9 cellular contexts compared by ENCODE assay signal in genomic region chrX:119573222-119573621, GRCh38. TPM values are rescaled to one million over a fixed set of nuclear protein-coding genes. Genes with fewer than 3 reads are reported as not detected.
DNase-seq lines count a peak whose midpoint lies in the region; ATAC-seq and TF ChIP-seq lines count a peak whose summit lies in the region.
"Had no signal": no experiment of that assay in that cellular context is flagged by ENCODE, and none has a peak within 500 bp of the region (broad histone marks: within the 10 kb centered on the region; RNA-seq: fewer than 3 reads in every experiment).

No MANE protein-coding gene starts in this region.

- H3K27me3 Mint-ChIP-seq in WTC11 (ENCODE audit: low read depth): no peaks in the 10 kb centered on the region

- H3K4me3 ChIP-seq in HEK293 (ENCODE audit: low read depth, low read length) (no peak overlapping the region), foreskin fibroblast (ENCODE audit: low read depth in 1 of 2, low read length in 2 of 2) (peak overlapping the region; percentile 69 to 74), skeletal muscle tissue (ENCODE audit: low read length in 3 of 3) (peak overlapping the region; percentile 77 to 82 (median 77))

- H3K4me1 Mint-ChIP-seq in WTC11: peaks cover 8% of the 10 kb centered on the region

- H3K36me3 Mint-ChIP-seq in WTC11: peaks cover 6% of the 10 kb centered on the region

- CTCF ChIA-PET in HEK293 (lab: Yijun Ruan, JAX) (no interaction called here), WTC11 (lab: Charles Lee) (interaction anchor here (1.8 to 2.4 kb wide), 3 partner anchors 61 to 185 kb away, joined by 7 to 15 read pairs (median 9); partner anchors contain the start of gene SOWAHD)

- no peak overlapping the region; the same call in 1 of the 2 replicates for H3K27ac Mint-ChIP-seq in WTC11

- POLR2A ChIA-PET in HEK293 (lab: Yijun Ruan, JAX): interaction anchor here (1.0 to 2.4 kb wide), 4 partner anchors 31 to 280 kb away, joined by 3 to 12 read pairs (median 8); partner anchors contain the start of genes NKRF, RPL39 and UPF3B
- POLR2A ChIA-PET in WTC11 (lab: Charles Lee): interaction anchor here (1.9 to 2.2 kb wide), 2 partner anchors 120 to 185 kb away, joined by 7 to 8 read pairs; partner anchors contain the start of genes SEPTIN6 and SOWAHD

- no peak for TF ChIP-seq CTCF in HEK293 (tag by site-specific recombination; IDR thresholded peaks at IDR 0.05)
- no peak for TF ChIP-seq CTCF in WTC11 (IDR thresholded peaks at IDR 0.05)
- no peak for TF ChIP-seq CTCF in foreskin fibroblast (IDR thresholded peaks at IDR 0.05; ENCODE audit: low read depth, low read length)
- TF ChIP-seq CTCF in foreskin keratinocyte (conservative IDR thresholded peaks at IDR 0.05): no peak

- H3K27ac ChIP-seq in HEK293 (ENCODE audit: extremely low read depth, low read depth, low read length) (no peak overlapping the region), skeletal muscle tissue (ENCODE audit: low read depth, low read length) (peak overlapping the region; percentile 92), foreskin keratinocyte (no peak overlapping the region)

- ATAC-seq in WTC11 (no peak), foreskin keratinocyte (no peak), HG03432 (IDR thresholded peaks at IDR 0.05; ENCODE audit: unreplicated experiment) (no peak)

- H3K4me1 ChIP-seq in HEK293 (ENCODE audit: control insufficient read depth, insufficient read depth, low read length) (peaks cover 5% of the 10 kb centered on the region; the same call in 1 of the 2 replicates), skeletal muscle tissue (ENCODE audit: control insufficient read depth in 3 of 3, insufficient read depth in 3 of 3, low read length in 3 of 3) (peaks cover 4 to 14% (median 14%) of the 10 kb centered on the region in 3 donors), foreskin keratinocyte (no peaks in the 10 kb centered on the region)

- peak overlapping the region; percentile 86 for H3K4me3 Mint-ChIP-seq in WTC11

- H3K9ac ChIP-seq in skeletal muscle tissue (ENCODE audit: low read depth in 1 of 3, low read length in 3 of 3): peak overlapping the region; percentile 65 to 87 (median 84)

- H3K27me3 ChIP-seq in skeletal muscle tissue (ENCODE audit: control insufficient read depth in 3 of 3, insufficient read depth in 3 of 3, low read length in 3 of 3) (no peaks in the 10 kb centered on the region), foreskin keratinocyte (no peaks in the 10 kb centered on the region)

- H3K9me3 ChIP-seq in HEK293 (ENCODE audit: control insufficient read depth, insufficient read depth, low read depth, low read length) (no peaks in the 10 kb centered on the region), skeletal muscle tissue (ENCODE audit: control insufficient read depth in 3 of 3, low read length in 3 of 3) (no peaks in the 10 kb centered on the region)

- DNase-seq in WTC11 (ENCODE audit: low spot score) (no peak), foreskin fibroblast (no peak), foreskin keratinocyte (no peak), MV-4-11 (lab: John Stamatoyannopoulos, UW) (no peak)
- DNase-seq: NCI-H524 treated with DMSO at 0.1 percent for 48 hours; stimulated activated CD4-positive, alpha-beta T cell treated with anti-CD3 and anti-CD28 coated beads, Interleukin-4, amount 100 ng/mL, for 4 hours had no signal

- peaks cover 7 to 10% of the 10 kb centered on the region in 2 experiments for H3K36me3 ChIP-seq in HEK293 (ENCODE audit: control insufficient read depth in 2 of 2, insufficient read depth in 1 of 2, low read length in 2 of 2)
- no peaks in the 10 kb centered on the region for H3K36me3 ChIP-seq in skeletal muscle tissue (ENCODE audit: control insufficient read depth in 3 of 3, insufficient read depth in 3 of 3, low read length in 3 of 3)

- peaks cover 13% of the 10 kb centered on the region for H3K9me3 Mint-ChIP-seq in WTC11

TF ChIP-seq in HEK293, 187 proteins besides CTCF, POLR2A, EP300 and RAD21 (continues in another document):
- peak; percentile 50; the same call in 1 of the 2 replicates for TF ChIP-seq ZBTB17 (tag by site-specific recombination; IDR thresholded peaks at IDR 0.05)
- peak; percentile 54 for TF ChIP-seq SCRT2 (tag by site-specific recombination; IDR thresholded peaks at IDR 0.05)
- TF ChIP-seq ATF2 (tag by site-specific recombination; IDR thresholded peaks at IDR 0.05; ENCODE audit: low read depth): peak; percentile 58; the same call in 1 of the 2 replicates
- 0 out of 2 replicates have a peak, but pooled peaks have one; percentile 15 for TF ChIP-seq ZXDB (tag by site-specific recombination; IDR thresholded peaks at IDR 0.05)
- no peak for TF ChIP-seq ZSCAN5A (tag by site-specific recombination; IDR thresholded peaks at IDR 0.05)

TF ChIP-seq in WTC11, 78 proteins besides CTCF, POLR2A, EP300 and RAD21:
- no peak for TF ChIP-seq PRDM15 (CRISPR knock-in tag; IDR thresholded peaks at IDR 0.05)
- TF ChIP-seq NR3C1 (CRISPR knock-in tag; conservative IDR thresholded peaks at IDR 0.05; ENCODE audit: low read depth): no peak
- TF ChIP-seq NR2C2 (CRISPR knock-in tag; IDR thresholded peaks at IDR 0.05): no peak
- TF ChIP-seq USF2 (CRISPR knock-in tag; IDR thresholded peaks at IDR 0.05): no peak
- TF ChIP-seq CREB1 (CRISPR knock-in tag; IDR thresholded peaks at IDR 0.05): no peak
TF ChIP-seq in WTC11: peak in this region for 0.

RNA-seq across cellular contexts. Expression of gene UBE2A, which starts 1.1 kb away (rescaled TPM):
- total RNA-seq in WTC11 (2021) (39.3 to 43.3 TPM (median 43.0 TPM) in 3 replicates), skeletal muscle tissue (19.8 TPM), foreskin keratinocyte (59.0 and 59.4 TPM in 2 replicates)
- polyA plus RNA-seq in foreskin keratinocyte: 61.2 and 65.4 TPM in 2 replicates

RNA-seq across cellular contexts. Expression of gene STEEP1, which starts 8.0 kb away (rescaled TPM):
- total RNA-seq in WTC11 (2021): 24.2 to 25.8 TPM (median 25.5 TPM) in 3 replicates
- 25.1 TPM for total RNA-seq in skeletal muscle tissue
- 26.2 and 26.5 TPM in 2 replicates for total RNA-seq in foreskin keratinocyte
- 12.6 and 13.9 TPM in 2 replicates for polyA plus RNA-seq in foreskin keratinocyte

RNA-seq across cellular contexts. Expression of gene NKRF, which starts 33.0 kb away (rescaled TPM):
- total RNA-seq in WTC11 (2021) (13.0 to 15.0 TPM (median 13.6 TPM) in 3 replicates), skeletal muscle tissue (3.1 TPM), foreskin keratinocyte (12.8 and 13.8 TPM in 2 replicates)
- 5.4 and 6.5 TPM in 2 replicates for polyA plus RNA-seq in foreskin keratinocyte

Comparison
In these comparisons a context has a peak if more than half of its experiments do, and no peak if none do; other contexts are left out.
1. Of the 8 proteins assayed by ChIP-seq in both HEK293 and WTC11: peak only in HEK293: ATF2; only in WTC11: none; in both: none; in neither: 7.